ENCODE assay signal across 8 cellular contexts in genomic region chr20:3933126-3933684, GRCh38. TPM values are rescaled to one million over a fixed set of nuclear protein-coding genes. Genes with fewer than 3 reads are reported as not detected.
A peak's percentile ranks its signal among the peaks of the same experiment; 100 is the strongest.
DNase-seq lines count a peak whose midpoint lies in the region; ATAC-seq, FAIRE-seq and TF ChIP-seq lines count a peak whose summit lies in the region.
"Had no signal": no experiment of that assay in that cellular context is flagged by ENCODE, and none has a peak within 500 bp of the region (broad histone marks: within the 10 kb centered on the region; RNA-seq: fewer than 3 reads in every experiment).

No MANE protein-coding gene starts in this region.

- no peak for TF ChIP-seq CTCF in sigmoid colon (IDR thresholded peaks at IDR 0.05)

- no peaks in the 10 kb centered on the region for H3K9me3 ChIP-seq in CD8-positive, alpha-beta memory T cell (ENCODE audit: low read length)
- H3K9me3 ChIP-seq in sigmoid colon (no peaks in the 10 kb centered on the region), small intestine (ENCODE audit: control insufficient read depth, low read depth) (no peaks in the 10 kb centered on the region)

- H3K4me1 ChIP-seq in CD8-positive, alpha-beta memory T cell (ENCODE audit: insufficient read depth, low read length) = peaks cover 23% of the 10 kb centered on the region
- H3K4me1 ChIP-seq in sigmoid colon = peaks cover 0 to 46% (median 42%) of the 10 kb centered on the region in 4 donors
- peaks cover 0 to 4% of the 10 kb centered on the region in 2 donors for H3K4me1 ChIP-seq in small intestine (ENCODE audit: control insufficient read depth in 2 of 2, insufficient read depth in 1 of 2, low read depth in 1 of 2, low read length in 1 of 2)

- H3K4me1 Mint-ChIP-seq in CD8-positive, alpha-beta memory T cell = peaks cover 22 to 60% (median 27%) of the 10 kb centered on the region in 3 donors
- H3K4me1 Mint-ChIP-seq in effector memory CD8-positive, alpha-beta T cell (ENCODE audit: low read depth in 2 of 2) = peaks cover 16 to 17% of the 10 kb centered on the region in 2 donors

- intact Hi-C loops in sigmoid colon (cut with DNase I) = loop anchor here (5.0 to 10.0 kb wide), 2 partner anchors 79 to 152 kb away; no protein-coding TSS in a partner anchor

- FAIRE-seq in small intestine (lab: Jason Lieb, UNC) (no peak), frontal cortex (lab: Jason Lieb, UNC) (no peak)

- CTCF ChIA-PET in CD8-positive, alpha-beta memory T cell (lab: Charles Lee) = interaction anchor here (1.1 to 1.3 kb wide), 2 partner anchors 11 to 113 kb away, joined by 3 to 5 read pairs; partner anchors contain the start of gene AP5S1

- POLR2A ChIA-PET in CD8-positive, alpha-beta memory T cell (lab: Charles Lee) = interaction anchor here (0.6 kb wide), 1 partner anchor 166 kb away, joined by 4 read pairs; no protein-coding TSS in a partner anchor

- peaks cover 2 to 20% (median 10%) of the 10 kb centered on the region in 3 donors for H3K36me3 Mint-ChIP-seq in CD8-positive, alpha-beta memory T cell
- H3K36me3 Mint-ChIP-seq in effector memory CD8-positive, alpha-beta T cell (ENCODE audit: insufficient read depth) = peaks cover 26% of the 10 kb centered on the region

- H3K27me3 Mint-ChIP-seq in CD8-positive, alpha-beta memory T cell = no peaks in the 10 kb centered on the region
- no peaks in the 10 kb centered on the region for H3K27me3 Mint-ChIP-seq in effector memory CD8-positive, alpha-beta T cell

- peak overlapping the region; percentile 80 to 93 (median 85) for H3K4me3 Mint-ChIP-seq in CD8-positive, alpha-beta memory T cell
- H3K4me3 Mint-ChIP-seq in effector memory CD8-positive, alpha-beta T cell = peak overlapping the region; percentile 85 to 88

- no peaks in the 10 kb centered on the region for H3K27me3 ChIP-seq in CD8-positive, alpha-beta memory T cell (ENCODE audit: insufficient read depth, low read length, poor library complexity, severe bottlenecking)
- H3K27me3 ChIP-seq in sigmoid colon (no peaks in the 10 kb centered on the region), small intestine (ENCODE audit: control insufficient read depth in 2 of 2, insufficient read depth in 2 of 2, low read length in 2 of 2) (no peaks in the 10 kb centered on the region)

- 71 to 81% methylated on average over 7 of the region's 7 CpGs for WGBS in sigmoid colon, 2 donors
- 60 to 62% (median 62%) methylated on average over 7 of the region's 7 CpGs for WGBS in small intestine, 3 donors

- DNase-seq in CD8-positive, alpha-beta memory T cell = no peak
- DNase-seq in MV-4-11 (lab: John Stamatoyannopoulos, UW) (peak; percentile 51), sigmoid colon (no peak), small intestine (no peak), frontal cortex (ENCODE audit: low spot score in 2 of 2) (no peak)
- DNase-seq in effector memory CD8-positive, alpha-beta T cell = no peak
- DNase-seq: activated CD4-positive, alpha-beta T cell treated with anti-CD3 and anti-CD28 coated beads, Interleukin-2, amount 50 U/mL, for 48 hours had no signal

- H3K36me3 ChIP-seq in CD8-positive, alpha-beta memory T cell (ENCODE audit: insufficient read depth, low read length) = no peaks in the 10 kb centered on the region
- H3K36me3 ChIP-seq in sigmoid colon = no peaks in the 10 kb centered on the region
- no peaks in the 10 kb centered on the region for H3K36me3 ChIP-seq in small intestine (ENCODE audit: control insufficient read depth in 2 of 2, insufficient read depth in 2 of 2, low read length in 2 of 2)

- peak; percentile 32 for ATAC-seq in effector memory CD8-positive, alpha-beta T cell (replicated peaks)
- no peak for ATAC-seq in HG02852 (IDR thresholded peaks at IDR 0.05; ENCODE audit: unreplicated experiment)

- H3K27ac ChIP-seq in CD8-positive, alpha-beta memory T cell (ENCODE audit: low read depth, low read length) = no peak overlapping the region
- H3K27ac ChIP-seq in sigmoid colon (peak overlapping the region; percentile 67 to 74 (median 70)), small intestine (ENCODE audit: low read depth in 1 of 2, low read length in 1 of 2) (peak overlapping the region in 1 of 2 donors; percentile 42)

- peak overlapping the region; percentile 37 for H3K4me3 ChIP-seq in CD8-positive, alpha-beta memory T cell (ENCODE audit: low read length)
- H3K4me3 ChIP-seq in sigmoid colon = peak overlapping the region in 3 of 4 donors; percentile 44 to 51 (median 48)
- H3K4me3 ChIP-seq in small intestine (ENCODE audit: low read depth in 1 of 2, low read length in 2 of 2) = no peak overlapping the region

- TF ChIP-seq EP300 in sigmoid colon (IDR thresholded peaks at IDR 0.05) = no peak

- H3K27ac Mint-ChIP-seq in CD8-positive, alpha-beta memory T cell = peak overlapping the region; percentile 76 to 98 (median 92)
- peak overlapping the region; percentile 96 for H3K27ac Mint-ChIP-seq in effector memory CD8-positive, alpha-beta T cell

- no peak for TF ChIP-seq POLR2A in sigmoid colon (IDR thresholded peaks at IDR 0.05)

- peaks cover 0 to under 1% (median 0%) of the 10 kb centered on the region in 5 donors for H3K9me3 Mint-ChIP-seq in CD8-positive, alpha-beta memory T cell
- H3K9me3 Mint-ChIP-seq in effector memory CD8-positive, alpha-beta T cell = no peaks in the 10 kb centered on the region

RNA-seq across cellular contexts. Expression of gene PANK2, which starts 44.0 kb away (rescaled TPM):
- total RNA-seq in CD8-positive, alpha-beta memory T cell = 10 to 100 TPM; 58.1 to 62.3 TPM
- 51.0 TPM for polyA plus RNA-seq in CD8-positive, alpha-beta memory T cell
- 10 to 100 TPM; 35.1 to 43.2 (median 39.0) TPM for total RNA-seq in sigmoid colon
- polyA plus RNA-seq in sigmoid colon = 10 to 100 TPM; 16.2 to 26.1 (median 20.3) TPM
- polyA plus RNA-seq in small intestine = 10 to 100 TPM; 18.9 to 35.1 (median 24.2) TPM
- 62.0 TPM for total RNA-seq in frontal cortex

Comparison
In these comparisons a context has a peak if more than half of its experiments do, and no peak if none do; other contexts are left out.
1. H3K4me3 ChIP-seq: peak in CD8-positive, alpha-beta memory T cell (single experiment) and sigmoid colon (3 of 4); none in small intestine (0 of 2).